In genomic region chr12:75945581-75945980, GRCh38 we compare ENCODE assay signal across 20 cellular contexts.
DNase-seq lines count a peak whose midpoint lies in the region; ATAC-seq, FAIRE-seq and TF ChIP-seq lines count a peak whose summit lies in the region.
"Had no signal": no experiment of that assay in that cellular context is flagged by ENCODE, and none has a peak within 500 bp of the region (broad histone marks: within the 10 kb centered on the region; RNA-seq: fewer than 3 reads in every experiment).

No MANE protein-coding gene starts in this region.

- intact Hi-C loops in activated CD8-positive, alpha-beta T cell treated with anti-CD3 and anti-CD28 coated beads for 36 hours (cut with micrococcal nuclease) = loop anchor here (2.0 kb wide), 1 partner anchor 33 kb away; no protein-coding TSS in a partner anchor

- H3K9ac ChIP-seq in fibroblast of lung (ENCODE audit: insufficient read depth, low read length) = no peak overlapping the region

- no peak overlapping the region for H3K4me3 Mint-ChIP-seq in activated CD8-positive, alpha-beta T cell treated with anti-CD3 and anti-CD28 coated beads for 36 hours
- H3K4me3 Mint-ChIP-seq: B cell; effector memory CD8-positive, alpha-beta T cell; immature natural killer cell; neural crest cell had no signal

- peak overlapping the region; percentile 96 for H3K27ac Mint-ChIP-seq in activated CD8-positive, alpha-beta T cell treated with anti-CD3 and anti-CD28 coated beads for 36 hours
- H3K27ac Mint-ChIP-seq: B cell had no signal

- H3K9me3 Mint-ChIP-seq in activated CD8-positive, alpha-beta T cell treated with anti-CD3 and anti-CD28 coated beads for 36 hours = no peaks in the 10 kb centered on the region
- H3K9me3 Mint-ChIP-seq: effector memory CD8-positive, alpha-beta T cell; immature natural killer cell had no signal

- H3K9me3 ChIP-seq in fibroblast of lung (ENCODE audit: control insufficient read depth, insufficient read depth, low read depth, low read length) = no peaks in the 10 kb centered on the region
- H3K9me3 ChIP-seq: gastrocnemius medialis had no signal

- H3K36me3 ChIP-seq in ACC112 (ENCODE audit: insufficient read depth, low read length) (no peaks in the 10 kb centered on the region), fibroblast of lung (ENCODE audit: control insufficient read depth, insufficient read depth, low read length) (no peaks in the 10 kb centered on the region)
- H3K36me3 ChIP-seq: gastrocnemius medialis had no signal

- H3K27me3 ChIP-seq in ACC112 (ENCODE audit: insufficient read depth, low read length) (no peaks in the 10 kb centered on the region), fibroblast of lung (ENCODE audit: control insufficient read depth, insufficient read depth, low read length) (no peaks in the 10 kb centered on the region)
- H3K27me3 ChIP-seq: gastrocnemius medialis had no signal

- no peaks in the 10 kb centered on the region for H4K20me1 ChIP-seq in fibroblast of lung (ENCODE audit: control insufficient read depth, extremely low read depth, insufficient read depth, low read length)

- POLR2A ChIA-PET in activated CD8-positive, alpha-beta T cell treated with anti-CD3 and anti-CD28 coated beads for 36 hours (lab: Charles Lee) = interaction anchor here (0.8 to 5.5 kb wide), 7 partner anchors 12 to 86 kb away, joined by 3 to 25 read pairs (median 4); partner anchors contain the start of gene PHLDA1

- peak overlapping the region; percentile 80 for H2AFZ ChIP-seq in ACC112 (ENCODE audit: low read length, unreplicated experiment)
- H2AFZ ChIP-seq in fibroblast of lung (ENCODE audit: low read length) = no peak overlapping the region

- no peak for DNase-seq in H54 (ENCODE audit: insufficient read length, low spot score)
- DNase-seq in activated CD8-positive, alpha-beta T cell treated with anti-CD3 and anti-CD28 coated beads for 36 hours = no peak
- peak in 1 of 2 donors; percentile 26 for DNase-seq in fibroblast of lung (ENCODE audit: low read depth in 2 of 2)
- DNase-seq in dermis blood vessel endothelial cell = no peak
- no peak for DNase-seq in T-helper 2 cell
- DNase-seq in NCI-H748 (lab: John Stamatoyannopoulos, UW; ENCODE audit: unreplicated experiment) = no peak
- DNase-seq: activated CD8-positive, alpha-beta memory T cell treated with anti-CD3 and anti-CD28 coated beads for 24 hours; activated naive CD4-positive, alpha-beta T cell treated with Interleukin-2 at 50 U/mL for 16 hours; effector memory CD8-positive, alpha-beta T cell; gastrocnemius medialis; immature natural killer cell; Kasumi-1; NCI-H1694 treated with DMSO at 0.1 percent for 48 hours; NCI-H446; retina had no signal

- no peak for TF ChIP-seq CTCF in activated CD8-positive, alpha-beta T cell treated with anti-CD3 and anti-CD28 coated beads for 36 hours (IDR thresholded peaks at IDR 0.05)
- TF ChIP-seq CTCF in fibroblast of lung (conservative IDR thresholded peaks at IDR 0.05 in 1 of 2, IDR thresholded peaks at IDR 0.05 in 1 of 2; ENCODE audit: low read depth in 1 of 2, low read length in 2 of 2) = no peak

- peaks cover 32% of the 10 kb centered on the region for H3K4me1 Mint-ChIP-seq in activated CD8-positive, alpha-beta T cell treated with anti-CD3 and anti-CD28 coated beads for 36 hours (ENCODE audit: low read depth)

- H3K27ac ChIP-seq in ACC112 (ENCODE audit: low read depth, low read length) (peak overlapping the region; percentile 98), fibroblast of lung (ENCODE audit: insufficient read depth, low read length) (peak overlapping the region; percentile 68)
- H3K27ac ChIP-seq: gastrocnemius medialis had no signal

- no peaks in the 10 kb centered on the region for H3K36me3 Mint-ChIP-seq in activated CD8-positive, alpha-beta T cell treated with anti-CD3 and anti-CD28 coated beads for 36 hours (ENCODE audit: low read depth)
- H3K36me3 Mint-ChIP-seq: immature natural killer cell had no signal

- ATAC-seq in activated CD8-positive, alpha-beta T cell treated with anti-CD3 and anti-CD28 coated beads for 36 hours = no peak
- ATAC-seq in GM19455 (IDR thresholded peaks at IDR 0.05; ENCODE audit: unreplicated experiment) = no peak
- ATAC-seq: effector memory CD8-positive, alpha-beta T cell; gastrocnemius medialis had no signal

- FAIRE-seq in H54 (lab: Jason Lieb, UNC) = peak; percentile 65
- FAIRE-seq: TTC549 had no signal

- H3K4me3 ChIP-seq in ACC112 (ENCODE audit: low read depth, low read length) (no peak overlapping the region), fibroblast of lung (replicated peaks in 1 of 4; ENCODE audit: control extremely low read depth in 1 of 4, insufficient read depth in 1 of 4, low read depth in 3 of 4, low read length in 4 of 4) (no peak overlapping the region)
- H3K4me3 ChIP-seq: gastrocnemius medialis had no signal

- no peak overlapping the region for H3K4me2 ChIP-seq in fibroblast of lung (ENCODE audit: extremely low read depth, insufficient read depth, low read length)

- H3K27me3 Mint-ChIP-seq in activated CD8-positive, alpha-beta T cell treated with anti-CD3 and anti-CD28 coated beads for 36 hours = no peaks in the 10 kb centered on the region
- H3K27me3 Mint-ChIP-seq: B cell; effector memory CD8-positive, alpha-beta T cell had no signal

- CTCF ChIA-PET in activated CD8-positive, alpha-beta T cell treated with anti-CD3 and anti-CD28 coated beads for 36 hours (lab: Charles Lee) = interaction anchor here (1.3 to 2.6 kb wide), 4 partner anchors 12 to 86 kb away, joined by 3 to 17 read pairs (median 6); partner anchors contain the start of gene PHLDA1

- no peaks in the 10 kb centered on the region for H3K79me2 ChIP-seq in ACC112 (ENCODE audit: control insufficient read depth, insufficient read depth, low read length, unreplicated experiment)
- H3K79me2 ChIP-seq in fibroblast of lung (ENCODE audit: control insufficient read depth, insufficient read depth, low read length) = no peaks in the 10 kb centered on the region

- TF ChIP-seq POLR2A in H54 (IDR thresholded peaks at IDR 0.05; ENCODE audit: low read depth, low read length) = no peak

- H3K4me1 ChIP-seq in ACC112 (ENCODE audit: control insufficient read depth, insufficient read depth, low read length, unreplicated experiment) (peaks cover 30% of the 10 kb centered on the region), fibroblast of lung (ENCODE audit: control insufficient read depth, extremely low read depth, insufficient read depth, low read length) (peaks cover 5% of the 10 kb centered on the region)
- H3K4me1 ChIP-seq: gastrocnemius medialis had no signal
